In genomic region chr20:62797671-62798532, GRCh38 we compare ENCODE assay signal across 11 cellular contexts. TPM values are rescaled to one million over a fixed set of nuclear protein-coding genes. Genes with fewer than 3 reads are reported as not detected.
DNase-seq lines count a peak whose midpoint lies in the region; ATAC-seq lines count a peak whose summit lies in the region.
"Had no signal": no experiment of that assay in that cellular context is flagged by ENCODE, and none has a peak within 500 bp of the region (broad histone marks: within the 10 kb centered on the region; RNA-seq: fewer than 3 reads in every experiment).

No MANE protein-coding gene starts in this region.

- H3K9me3 Mint-ChIP-seq in stimulated activated naive CD8-positive, alpha-beta T cell treated with anti-CD3 and anti-CD28 coated beads, Interleukin-15, Interleukin-2, amounts not matched to agents 100 ng/mL and 50 ng/mL, for 24 hours, result no peaks in the 10 kb centered on the region
- no peaks in the 10 kb centered on the region for H3K9me3 Mint-ChIP-seq in activated naive CD8-positive, alpha-beta T cell treated with anti-CD3 and anti-CD28 coated beads, Interleukin-2, amount 50 U/mL, for 24 hours

- peak overlapping the region; percentile 49 for H3K27ac Mint-ChIP-seq in stimulated activated naive CD8-positive, alpha-beta T cell treated with anti-CD3 and anti-CD28 coated beads, Interleukin-15, Interleukin-2, amounts not matched to agents 100 ng/mL and 50 ng/mL, for 24 hours
- peak overlapping the region; percentile 39 for H3K27ac Mint-ChIP-seq in activated naive CD8-positive, alpha-beta T cell treated with anti-CD3 and anti-CD28 coated beads, Interleukin-2, amount 50 U/mL, for 24 hours

- DNase-seq in stimulated activated naive CD8-positive, alpha-beta T cell treated with anti-CD3 and anti-CD28 coated beads, Interleukin-15, Interleukin-2, amounts not matched to agents 100 U/mL and 50 U/mL, for 24 hours, result no peak
- DNase-seq in activated naive CD8-positive, alpha-beta T cell treated with anti-CD3 and anti-CD28 coated beads, Interleukin-2, amount 50 U/mL, for 24 hours, result no peak
- DNase-seq in mesenchymal stem cell, result no peak
- DNase-seq in NCI-H1105 treated with DMSO at 0.1 percent for 48 hours (lab: John Stamatoyannopoulos, UW), result no peak
- no peak for DNase-seq in activated CD4-positive, CD25-positive, alpha-beta regulatory T cell treated with anti-CD3 and anti-CD28 coated beads, Interleukin-2, amount 50 U/mL, for 72 hours
- no peak for DNase-seq in Ammon's horn (ENCODE audit: low spot score)
- DNase-seq: activated CD4-positive, alpha-beta T cell treated with anti-CD3 and anti-CD28 coated beads, Interleukin-2, amount 50 U/mL, for 48 hours had no signal

- H2AFZ ChIP-seq in mesenchymal stem cell (ENCODE audit: low read depth, low read length), result no peak overlapping the region

- H3K4me3 Mint-ChIP-seq in stimulated activated naive CD8-positive, alpha-beta T cell treated with anti-CD3 and anti-CD28 coated beads, Interleukin-15, Interleukin-2, amounts not matched to agents 100 ng/mL and 50 ng/mL, for 24 hours, result peak overlapping the region; percentile 81
- peak overlapping the region; percentile 77 for H3K4me3 Mint-ChIP-seq in activated naive CD8-positive, alpha-beta T cell treated with anti-CD3 and anti-CD28 coated beads, Interleukin-2, amount 50 U/mL, for 24 hours

- no peak overlapping the region for H2BK5ac ChIP-seq in mesenchymal stem cell (ENCODE audit: low read depth, low read length, poor library complexity, severe bottlenecking)

- H3K18ac ChIP-seq in mesenchymal stem cell (ENCODE audit: low read depth in 1 of 2, low read length in 2 of 2), result no peak overlapping the region

- H2BK15ac ChIP-seq in mesenchymal stem cell (ENCODE audit: low read depth, poor library complexity, severe bottlenecking), result no peak overlapping the region

- H3K4me3 ChIP-seq in mesenchymal stem cell (ENCODE audit: insufficient read depth in 1 of 2, low read depth in 1 of 2, low read length in 2 of 2), result peak overlapping the region; percentile 8 to 82

- H3K4ac ChIP-seq in mesenchymal stem cell (ENCODE audit: low read depth in 1 of 2, low read length in 2 of 2), result no peak overlapping the region

- H3K23ac ChIP-seq in mesenchymal stem cell (ENCODE audit: low read length in 2 of 2), result peak overlapping the region in 1 of 2 experiments; percentile 32

- H2BK12ac ChIP-seq in mesenchymal stem cell (ENCODE audit: low read length in 2 of 2), result no peak overlapping the region

- H3K14ac ChIP-seq in mesenchymal stem cell (ENCODE audit: low read length in 2 of 2), result no peak overlapping the region

- peaks cover 46 to 48% of the 10 kb centered on the region in 2 experiments for H3K36me3 ChIP-seq in mesenchymal stem cell (ENCODE audit: control insufficient read depth in 1 of 2, insufficient read depth in 2 of 2, low read depth in 1 of 2, low read length in 2 of 2)

- H4K8ac ChIP-seq in mesenchymal stem cell (ENCODE audit: low read length), result no peak overlapping the region

- WGBS in mesenchymal stem cell, result 94% methylated on average over 26 of the region's 26 CpGs

- no peak overlapping the region for H4K91ac ChIP-seq in mesenchymal stem cell (ENCODE audit: low read length)

- H2AK5ac ChIP-seq in mesenchymal stem cell (ENCODE audit: low read length, severe bottlenecking), result no peak overlapping the region

- H3K27me3 ChIP-seq in mesenchymal stem cell (ENCODE audit: control insufficient read depth in 1 of 2, insufficient read depth in 1 of 2, low read length in 2 of 2), result no peaks in the 10 kb centered on the region

- no peak for ATAC-seq in stimulated activated naive CD8-positive, alpha-beta T cell treated with anti-CD3 and anti-CD28 coated beads, Interleukin-15, Interleukin-2, amounts not matched to agents 100 U/mL and 50 U/mL, for 24 hours
- no peak for ATAC-seq in activated naive CD8-positive, alpha-beta T cell treated with anti-CD3 and anti-CD28 coated beads, Interleukin-2, amount 50 U/mL, for 24 hours
- ATAC-seq in GM18909 (IDR thresholded peaks at IDR 0.05; ENCODE audit: poor library complexity, unreplicated experiment), result no peak

- no peaks in the 10 kb centered on the region for H3K9me3 ChIP-seq in mesenchymal stem cell (ENCODE audit: control insufficient read depth, low read length)

- H3K79me1 ChIP-seq in mesenchymal stem cell (replicated peaks; ENCODE audit: low read length, poor library complexity, severe bottlenecking), result peaks cover 19% of the 10 kb centered on the region

- peaks cover 31% of the 10 kb centered on the region for H3K36me3 Mint-ChIP-seq in stimulated activated naive CD8-positive, alpha-beta T cell treated with anti-CD3 and anti-CD28 coated beads, Interleukin-15, Interleukin-2, amounts not matched to agents 100 ng/mL and 50 ng/mL, for 24 hours (ENCODE audit: low read depth)
- H3K36me3 Mint-ChIP-seq in activated naive CD8-positive, alpha-beta T cell treated with anti-CD3 and anti-CD28 coated beads, Interleukin-2, amount 50 U/mL, for 24 hours (ENCODE audit: low read depth), result peaks cover 15% of the 10 kb centered on the region

- peaks cover 40% of the 10 kb centered on the region for H3K4me1 ChIP-seq in mesenchymal stem cell (ENCODE audit: control insufficient read depth, insufficient read depth, low read depth, low read length)

- H3K9ac ChIP-seq in mesenchymal stem cell (ENCODE audit: low read length), result peak overlapping the region; percentile 80

- H3K4me1 Mint-ChIP-seq in stimulated activated naive CD8-positive, alpha-beta T cell treated with anti-CD3 and anti-CD28 coated beads, Interleukin-15, Interleukin-2, amounts not matched to agents 100 ng/mL and 50 ng/mL, for 24 hours (ENCODE audit: low read depth), result peaks cover 33% of the 10 kb centered on the region
- peaks cover 34% of the 10 kb centered on the region for H3K4me1 Mint-ChIP-seq in activated naive CD8-positive, alpha-beta T cell treated with anti-CD3 and anti-CD28 coated beads, Interleukin-2, amount 50 U/mL, for 24 hours

- no peak overlapping the region for H3K27ac ChIP-seq in mesenchymal stem cell (ENCODE audit: low read length, poor library complexity, severe bottlenecking)
- H3K27ac ChIP-seq: epithelial cell of prostate, HL-60 had no signal

- peak overlapping the region; percentile 2 for H3K4me2 ChIP-seq in mesenchymal stem cell (ENCODE audit: low read length, poor library complexity, severe bottlenecking)

- H2BK120ac ChIP-seq in mesenchymal stem cell (ENCODE audit: low read depth, low read length), result no peak overlapping the region

- H3K27me3 Mint-ChIP-seq in stimulated activated naive CD8-positive, alpha-beta T cell treated with anti-CD3 and anti-CD28 coated beads, Interleukin-15, Interleukin-2, amounts not matched to agents 100 ng/mL and 50 ng/mL, for 24 hours, result no peaks in the 10 kb centered on the region
- H3K27me3 Mint-ChIP-seq in activated naive CD8-positive, alpha-beta T cell treated with anti-CD3 and anti-CD28 coated beads, Interleukin-2, amount 50 U/mL, for 24 hours, result no peaks in the 10 kb centered on the region

RNA-seq across cellular contexts. Expression of gene MRGBP, which starts 1.6 kb away (rescaled TPM):
- 14.2 TPM for polyA plus RNA-seq in mesenchymal stem cell (2013, experiment 1 of 2)
- polyA plus RNA-seq in mesenchymal stem cell (2013, experiment 2 of 2), result 14.5 TPM

RNA-seq across cellular contexts. Expression of gene OGFR, which starts 6.7 kb away (rescaled TPM):
- polyA plus RNA-seq in mesenchymal stem cell (2013, experiment 1 of 2), result 28.3 TPM
- polyA plus RNA-seq in mesenchymal stem cell (2013, experiment 2 of 2), result 27.4 TPM

RNA-seq across cellular contexts. Expression of gene COL9A3, which starts 18.9 kb away (rescaled TPM):
- 0.79 TPM for polyA plus RNA-seq in mesenchymal stem cell (2013, experiment 1 of 2)
- 0.44 TPM for polyA plus RNA-seq in mesenchymal stem cell (2013, experiment 2 of 2)
